ENCODE assay signal across 9 cellular contexts in genomic region chr10:44386546-44387052, GRCh38. TPM values are rescaled to one million over a fixed set of nuclear protein-coding genes. Genes with fewer than 3 reads are reported as not detected.
DNase-seq lines count a peak whose midpoint lies in the region; ATAC-seq lines count a peak whose summit lies in the region.
"Had no signal": no experiment of that assay in that cellular context is flagged by ENCODE, and none has a peak within 500 bp of the region (broad histone marks: within the 10 kb centered on the region; RNA-seq: fewer than 3 reads in every experiment).

No MANE protein-coding gene starts in this region.

- intact Hi-C loops in Right ventricle myocardium inferior (cut with DNase I): loop anchor here (1.0 to 10.0 kb wide), 7 partner anchors 76 to 715 kb away; no protein-coding TSS in a partner anchor

- ATAC-seq in GM18907 (IDR thresholded peaks at IDR 0.05; ENCODE audit: unreplicated experiment): peak; percentile 54
- peak; percentile 80 for ATAC-seq in Right ventricle myocardium inferior
- no peak for ATAC-seq in HG02610 (IDR thresholded peaks at IDR 0.05; ENCODE audit: unreplicated experiment)
- ATAC-seq: T-cell had no signal

- DNase-seq in CMK (ENCODE audit: low read depth): peak; percentile 8
- DNase-seq in LoVo (ENCODE audit: low spot score): peak; percentile 54
- DNase-seq in activated gamma-delta T cell (lab: John Stamatoyannopoulos, UW): peak; percentile 22
- peak; percentile 81 for DNase-seq in Right ventricle myocardium inferior (ENCODE audit: missing footprints)
- DNase-seq in pons (ENCODE audit: low spot score): peak; percentile 31
- no peak for DNase-seq in NCI-H1092 treated with DMSO at 0.1 percent for 48 hours (lab: John Stamatoyannopoulos, UW)

RNA-seq across cellular contexts. Expression of gene CXCL12, which starts 1.7 kb away (rescaled TPM):
- 144 TPM for total RNA-seq in Right ventricle myocardium inferior
